Comparison of ENCODE assay signal across 28 cellular contexts in genomic region chr5:22651355-22651754, GRCh38.
"Had no signal": no experiment of that assay in that cellular context is flagged by ENCODE, and none has a peak within 500 bp of the region (broad histone marks: within the 10 kb centered on the region; RNA-seq: fewer than 3 reads in every experiment).

No MANE protein-coding gene starts in this region.

- H3K27ac ChIP-seq: breast epithelium, hepatocyte, left lung, transverse colon had no signal

- FAIRE-seq: colon, endothelial cell of umbilical vein, urothelium cell line had no signal

- DNase-seq: activated B cell treated with CpG ODN at 0.5 μM for 24 hours; activated CD4-positive, alpha-beta T cell treated with anti-CD3 and anti-CD28 coated beads for 36 hours; activated CD4-positive, alpha-beta T cell treated with anti-CD3 and anti-CD28 coated beads, Interleukin-2, amount 50 U/mL, for 4 hours; activated CD8-positive, alpha-beta memory T cell treated with anti-CD3 and anti-CD28 coated beads, Interleukin-2, amount 50 U/mL, for 48 hours; activated naive CD4-positive, alpha-beta T cell treated with Interleukin-2 at 50 U/mL for 16 hours; activated naive CD8-positive, alpha-beta T cell treated with anti-CD3 and anti-CD28 coated beads, Interleukin-2, amount 10 ng/mL, durations not matched to agents 7 days and 5 days; activated T-cell treated with anti-CD3 and anti-CD28 coated beads, Interleukin-2, amount 50 U/mL, for 4 hours; amniotic stem cell; effector memory CD4-positive, alpha-beta T cell; foreskin melanocyte; glutamatergic neuron; immature natural killer cell; kidney glomerular epithelial cell; left lung; midbrain; retina; stimulated activated CD4-positive, alpha-beta T cell treated with anti-CD3 and anti-CD28 coated beads, Interleukin-2, amount 100 ng/mL, for 48 hours; stimulated activated CD8-positive, alpha-beta memory T cell treated with anti-CD3 and anti-CD28 coated beads, Interleukin-4, amount 100 ng/mL, for 48 hours; stimulated activated naive B cell treated with anti-CD40 and anti-IgM and Interleukin-4, amounts not matched to agents 10 μg/mL and 1 μg/mL and 100 μg/mL, for 72 hours; transverse colon had no signal

- H3K4me1 ChIP-seq: left lung, transverse colon had no signal

- ATAC-seq: activated CD4-positive, alpha-beta T cell treated with anti-CD3 and anti-CD28 coated beads for 36 hours; activated T-cell treated with anti-CD3 and anti-CD28 coated beads, Interleukin-2, amount 50 U/mL, for 4 hours; esophagus mucosa; left lung; natural killer cell treated with Interleukin-12 subunit alpha and Interleukin-12 subunit beta and Interleukin-15 and Interleukin-18, amount 100 ng/mL, for 72 hours; stimulated activated naive B cell treated with anti-CD40 and anti-IgM and Interleukin-4, amounts not matched to agents 10 μg/mL and 1 μg/mL and 100 μg/mL, for 72 hours had no signal

- H3K4me3 ChIP-seq: breast epithelium, hepatocyte, left lung, lung, transverse colon had no signal

- H3K9me3 ChIP-seq: breast epithelium, left lung, transverse colon had no signal

- H3K27me3 ChIP-seq: breast epithelium, hepatocyte, left lung, transverse colon had no signal
